ENCODE assay signal across 17 cellular contexts in the genomic region with DNA sequence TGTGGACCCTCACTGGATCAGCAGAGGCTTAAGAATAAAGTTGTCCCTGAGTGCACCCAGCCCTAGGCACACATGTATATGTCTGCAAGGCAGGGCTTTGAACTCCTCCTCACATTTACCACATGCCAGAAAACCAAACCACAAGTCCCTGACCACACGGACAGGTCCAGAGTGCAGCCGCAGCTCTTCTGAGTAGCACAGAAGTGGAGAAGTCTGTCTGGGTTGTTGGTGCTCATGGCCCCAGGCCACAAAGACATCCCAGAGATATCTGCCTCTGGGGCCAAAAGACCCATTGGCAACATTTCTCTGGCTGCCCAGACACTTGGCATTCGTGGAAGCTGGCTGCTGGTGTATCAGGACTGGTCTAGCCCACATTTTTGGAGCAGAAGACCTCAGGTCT. TPM values are rescaled to one million over a fixed set of nuclear protein-coding genes. Genes with fewer than 3 reads are reported as not detected.
DNase-seq lines count a peak whose midpoint lies in the region; ATAC-seq, FAIRE-seq and TF ChIP-seq lines count a peak whose summit lies in the region.
"Had no signal": no experiment of that assay in that cellular context is flagged by ENCODE, and none has a peak within 500 bp of the region (broad histone marks: within the 10 kb centered on the region; RNA-seq: fewer than 3 reads in every experiment).

No MANE protein-coding gene starts in this region.

- H3K4me3 ChIP-seq in bronchial epithelial cell (ENCODE audit: low read depth, low read length): no peak overlapping the region
- H3K4me3 ChIP-seq in trophoblast cell (ENCODE audit: low read depth, low read length): no peak overlapping the region
- H3K4me3 ChIP-seq: BLaER1 treated with 17β-estradiol and CSF1 and Interleukin-3, amounts not matched to agents 10 nM and 100 nM had no signal

- no peak overlapping the region for H2AK5ac ChIP-seq in trophoblast cell (ENCODE audit: low read length)

- no peaks in the 10 kb centered on the region for H3K36me3 ChIP-seq in bronchial epithelial cell (ENCODE audit: control insufficient read depth, insufficient read depth, low read length)
- no peaks in the 10 kb centered on the region for H3K36me3 ChIP-seq in trophoblast cell (ENCODE audit: control insufficient read depth in 1 of 2, insufficient read depth in 2 of 2, low read length in 2 of 2)
- H3K36me3 ChIP-seq: BLaER1 treated with 17β-estradiol and CSF1 and Interleukin-3, amounts not matched to agents 10 nM and 100 nM had no signal

- no peak overlapping the region for H4K12ac ChIP-seq in trophoblast cell (ENCODE audit: low read depth, low read length)

- H4K8ac ChIP-seq in trophoblast cell (ENCODE audit: low read depth, low read length): no peak overlapping the region

- TF ChIP-seq CTCF in bronchial epithelial cell (IDR thresholded peaks at IDR 0.05; ENCODE audit: insufficient read depth, low read length, severe bottlenecking) (no peak), GM20000 (IDR thresholded peaks at IDR 0.05; ENCODE audit: extremely low read depth, missing control alignments) (no peak)

- no peak overlapping the region for H3K4ac ChIP-seq in trophoblast cell (ENCODE audit: low read depth, low read length)

- H3K79me2 ChIP-seq in trophoblast cell (ENCODE audit: control insufficient read depth, insufficient read depth, low read length, poor library complexity): no peaks in the 10 kb centered on the region

- no peaks in the 10 kb centered on the region for H3K79me1 ChIP-seq in trophoblast cell (ENCODE audit: low read length)

- H2AFZ ChIP-seq in trophoblast cell (ENCODE audit: insufficient read depth, low read length, poor library complexity): no peak overlapping the region

- no peak overlapping the region for H3K14ac ChIP-seq in trophoblast cell (ENCODE audit: low read length)

- H2BK120ac ChIP-seq in trophoblast cell (ENCODE audit: insufficient read depth, low read length, poor library complexity): no peak overlapping the region

- no peak overlapping the region for H3K4me2 ChIP-seq in trophoblast cell (ENCODE audit: low read length)
- H3K4me2 ChIP-seq: BLaER1 treated with 17β-estradiol and CSF1 and Interleukin-3, amounts not matched to agents 10 nM and 100 nM had no signal

- no peak overlapping the region for H4K91ac ChIP-seq in trophoblast cell (ENCODE audit: low read depth, low read length)

- H3K27me3 ChIP-seq in bronchial epithelial cell (ENCODE audit: control insufficient read depth, insufficient read depth, low read length) (no peaks in the 10 kb centered on the region), trophoblast cell (ENCODE audit: insufficient read depth, low read length) (no peaks in the 10 kb centered on the region)
- H3K27me3 ChIP-seq: BLaER1 treated with 17β-estradiol and CSF1 and Interleukin-3, amounts not matched to agents 10 nM and 100 nM had no signal

- no peak overlapping the region for H3K18ac ChIP-seq in trophoblast cell (ENCODE audit: low read length)

- DNase-seq in SKM-1 treated with dmso at 0.1 percent for 144 hours (lab: John Stamatoyannopoulos, UW; ENCODE audit: unreplicated experiment) (peak; percentile 25), SKM-1 (lab: John Stamatoyannopoulos, UW; ENCODE audit: unreplicated experiment) (no peak), bronchial epithelial cell (ENCODE audit: low read depth) (no peak), trophoblast cell (peak; percentile 70 to 79), GM20000 (ENCODE audit: low spot score) (no peak), SIG-M5 treated with dmso at 0.1 percent for 504 hours (lab: John Stamatoyannopoulos, UW; ENCODE audit: unreplicated experiment) (no peak), T1000 (lab: John Stamatoyannopoulos, UW) (no peak)
- DNase-seq: AML-193; Calu3; CD4-positive, alpha-beta T cell; DMS 273 treated with DMSO at 0.1 percent for 48 hours had no signal

- H2BK12ac ChIP-seq in trophoblast cell (ENCODE audit: low read length): no peak overlapping the region

- peak; percentile 36 for FAIRE-seq in bronchial epithelial cell (lab: Jason Lieb, UNC)
- FAIRE-seq: H54 had no signal

- no peak for ATAC-seq in HG03097 (IDR thresholded peaks at IDR 0.05; ENCODE audit: low FRiP score, unreplicated experiment)
- ATAC-seq: HCT116 had no signal

- no peak overlapping the region for H2BK5ac ChIP-seq in trophoblast cell (ENCODE audit: low read depth, low read length, poor library complexity)

- H3K4me1 ChIP-seq in trophoblast cell (ENCODE audit: control insufficient read depth in 1 of 2, insufficient read depth in 2 of 2, low read length in 2 of 2): no peaks in the 10 kb centered on the region
- H3K4me1 ChIP-seq: BLaER1 treated with 17β-estradiol and CSF1 and Interleukin-3, amounts not matched to agents 10 nM and 100 nM had no signal

- H3K9ac ChIP-seq in trophoblast cell (ENCODE audit: low read length): no peak overlapping the region
- H3K9ac ChIP-seq: BLaER1 treated with 17β-estradiol and CSF1 and Interleukin-3, amounts not matched to agents 10 nM and 100 nM had no signal

- H3K9me3 ChIP-seq in trophoblast cell (ENCODE audit: insufficient read depth, low read depth, low read length): peaks cover 1% of the 10 kb centered on the region
- H3K9me3 ChIP-seq: BLaER1 treated with 17β-estradiol and CSF1 and Interleukin-3, amounts not matched to agents 10 nM and 100 nM had no signal

- H3K27ac ChIP-seq in trophoblast cell (ENCODE audit: low read depth, low read length): no peak overlapping the region
- H3K27ac ChIP-seq: 22Rv1; BLaER1 treated with 17β-estradiol and CSF1 and Interleukin-3, amounts not matched to agents 10 nM and 100 nM; HL-60 had no signal

- no peak overlapping the region for H3K23ac ChIP-seq in trophoblast cell (ENCODE audit: low read length)

- no CpG with 5 or more reads among the region's 3 CpGs for WGBS in trophoblast cell (ENCODE audit: extremely low coverage, insufficient coverage, insufficient read length)

RNA-seq across cellular contexts. Expression of gene SUSD5, which starts 17.4 kb away (rescaled TPM):
- not detected in 2 replicates for total RNA-seq in bronchial epithelial cell
- polyA plus RNA-seq in trophoblast cell (2013): 0.44 and 0.47 TPM in 2 replicates
- total RNA-seq: CD4-positive, alpha-beta T cell had no signal

Comparison
In these comparisons a context has a peak if more than half of its experiments do, and no peak if none do; other contexts are left out.
1. DNase-seq: peak in SKM-1 treated with dmso at 0.1 percent for 144 hours (single experiment) and trophoblast cell (2 of 2); none in SKM-1 (single experiment), bronchial epithelial cell (single experiment), GM20000 (single experiment), SIG-M5 treated with dmso at 0.1 percent for 504 hours (single experiment) and T1000 (single experiment).